ENCODE assay signal across 8 cellular contexts in the genomic region with DNA sequence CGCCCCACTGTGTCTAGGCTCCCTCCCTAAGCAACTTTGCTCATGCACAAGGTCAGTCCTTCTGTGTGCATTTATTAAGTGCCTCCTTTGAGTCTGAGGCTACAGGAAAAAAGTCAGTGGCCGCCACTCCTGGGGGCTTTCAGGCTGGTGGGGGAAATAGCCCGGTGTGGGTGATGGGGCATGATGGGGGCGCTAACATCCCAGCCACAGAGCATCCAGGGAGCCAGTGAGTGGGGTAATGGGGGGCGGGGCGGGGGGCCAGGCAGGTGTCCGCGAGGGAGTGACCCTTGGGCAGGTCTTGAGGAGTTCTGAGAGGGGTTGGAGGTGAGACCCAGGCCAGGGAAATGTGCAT. TPM values are rescaled to one million over a fixed set of nuclear protein-coding genes. Genes with fewer than 3 reads are reported as not detected.
A peak's percentile ranks its signal among the peaks of the same experiment; 100 is the strongest.
DNase-seq lines count a peak whose midpoint lies in the region; ATAC-seq and TF ChIP-seq lines count a peak whose summit lies in the region.

No MANE protein-coding gene starts in this region.

- no peak for TF ChIP-seq CTCF in mammary epithelial cell (conservative IDR thresholded peaks at IDR 0.05 in 1 of 2, IDR thresholded peaks at IDR 0.05 in 1 of 2; ENCODE audit: extremely low read depth in 1 of 2, insufficient read depth in 1 of 2, low read depth in 1 of 2, low read length in 2 of 2)
- no peak for TF ChIP-seq CTCF in natural killer cell (IDR thresholded peaks at IDR 0.05)

- no peaks in the 10 kb centered on the region for H3K79me2 ChIP-seq in mammary epithelial cell (ENCODE audit: insufficient read depth, low read length)

- peak overlapping the region in 5 of 10 experiments; percentile 5 to 46 (median 26); a peak in 6 of 20 replicates for H3K4me3 ChIP-seq in BLaER1 treated with 17β-estradiol and CSF1 and Interleukin-3, amounts not matched to agents 10 nM and 100 nM
- no peak overlapping the region for H3K4me3 ChIP-seq in mammary epithelial cell (replicated peaks in 1 of 3; ENCODE audit: insufficient read depth in 1 of 3, low read depth in 2 of 3, low read length in 3 of 3)

- dilution Hi-C loops in mammary epithelial cell (cut with HindIII; ENCODE audit: low sequenced_read_pairs), result no loop called here

- no peaks in the 10 kb centered on the region for H3K9me3 Mint-ChIP-seq in IgD-negative memory B cell
- no peaks in the 10 kb centered on the region for H3K9me3 Mint-ChIP-seq in natural killer cell

- intact Hi-C loops in mammary epithelial cell (cut with micrococcal nuclease), result loop anchor here (1.0 kb wide), 1 partner anchor 41 kb away; no protein-coding TSS in a partner anchor
- intact Hi-C loops in natural killer cell (cut with micrococcal nuclease), result no loop called here

- WGBS in mammary epithelial cell (ENCODE audit: low coverage, missing lambda C conversion rate), result 28% methylated on average over 5 of the region's 8 CpGs

- H4K20me1 ChIP-seq in BLaER1 treated with 17β-estradiol and CSF1 and Interleukin-3, amounts not matched to agents 10 nM and 100 nM, result no peaks in the 10 kb centered on the region; a peak in 1 of 22 replicates
- no peaks in the 10 kb centered on the region for H4K20me1 ChIP-seq in mammary epithelial cell (ENCODE audit: insufficient read depth, low read length)

- H3K27ac ChIP-seq in BLaER1 treated with 17β-estradiol and CSF1 and Interleukin-3, amounts not matched to agents 10 nM and 100 nM, result peak overlapping the region in 9 of 11 experiments; percentile 36 to 83 (median 68); a peak in 17 of 22 replicates
- H3K27ac ChIP-seq in mammary epithelial cell (ENCODE audit: insufficient read depth, low read depth, low read length), result no peak overlapping the region

- H3K4me1 Mint-ChIP-seq in IgD-negative memory B cell (peaks cover 14 to 23% (median 15%) of the 10 kb centered on the region in 3 donors), natural killer cell (peaks cover 17 to 25% of the 10 kb centered on the region in 2 donors)

- peak overlapping the region; percentile 81 to 97 (median 87) for H3K4me2 ChIP-seq in BLaER1 treated with 17β-estradiol and CSF1 and Interleukin-3, amounts not matched to agents 10 nM and 100 nM
- H3K4me2 ChIP-seq in mammary epithelial cell (ENCODE audit: insufficient read depth, low read depth, low read length), result peak overlapping the region; percentile 71

- no TSS peak for BruUV-seq in mammary epithelial cell (replicated peaks; lab: Mats Ljungman, UMichigan)

- H3K36me3 ChIP-seq in BLaER1 treated with 17β-estradiol and CSF1 and Interleukin-3, amounts not matched to agents 10 nM and 100 nM, result no peaks in the 10 kb centered on the region
- H3K36me3 ChIP-seq in mammary epithelial cell (ENCODE audit: insufficient read depth, low read length), result no peaks in the 10 kb centered on the region

- in situ Hi-C loops in mammary epithelial cell (cut with MboI; ENCODE audit: low sequenced_read_pairs in 2 of 2), result no loop called here

- ATAC-seq in natural killer cell (no peak), GM21360 (IDR thresholded peaks at IDR 0.05; ENCODE audit: unreplicated experiment) (no peak), HG03521 (IDR thresholded peaks at IDR 0.05; ENCODE audit: unreplicated experiment) (no peak), HG02798 (IDR thresholded peaks at IDR 0.05; ENCODE audit: poor library complexity, unreplicated experiment) (no peak)

- CTCF ChIA-PET in mammary epithelial cell (lab: Charles Lee; ENCODE audit: low non-redundant PET), result interaction anchor here (0.5 to 0.7 kb wide), 10 partner anchors 16 to 387 kb away, joined by 3 to 21 read pairs (median 4); a partner anchor contains a TSS

- H3K36me3 Mint-ChIP-seq in IgD-negative memory B cell (no peaks in the 10 kb centered on the region), natural killer cell (no peaks in the 10 kb centered on the region)

- DNase-seq in mammary epithelial cell (no peak), natural killer cell (no peak), NCI-H82 treated with DMSO at 0.1 percent for 48 hours (lab: John Stamatoyannopoulos, UW; ENCODE audit: unreplicated experiment) (no peak)

- no peaks in the 10 kb centered on the region for H3K9me3 ChIP-seq in BLaER1 treated with 17β-estradiol and CSF1 and Interleukin-3, amounts not matched to agents 10 nM and 100 nM (replicated peaks in 1 of 11)
- no peaks in the 10 kb centered on the region for H3K9me3 ChIP-seq in mammary epithelial cell (replicated peaks; ENCODE audit: insufficient read depth, low read length)

- H2AFZ ChIP-seq in mammary epithelial cell (ENCODE audit: low read depth, low read length), result peak overlapping the region; percentile 100

- H3K27ac Mint-ChIP-seq in IgD-negative memory B cell (peak overlapping the region; percentile 16 to 91 (median 74)), natural killer cell (peak overlapping the region; percentile 77 to 80)

- no peaks in the 10 kb centered on the region for H3K27me3 Mint-ChIP-seq in IgD-negative memory B cell
- no peaks in the 10 kb centered on the region for H3K27me3 Mint-ChIP-seq in natural killer cell (ENCODE audit: low read depth in 2 of 2)

- peaks cover 68 to 96% (median 95%) of the 10 kb centered on the region in 10 experiments for H3K4me1 ChIP-seq in BLaER1 treated with 17β-estradiol and CSF1 and Interleukin-3, amounts not matched to agents 10 nM and 100 nM
- peaks cover 8% of the 10 kb centered on the region for H3K4me1 ChIP-seq in mammary epithelial cell (ENCODE audit: insufficient read depth, low read length)

- peak overlapping the region in 9 of 11 experiments; percentile 35 to 79 (median 69); a peak in 17 of 22 replicates for H3K9ac ChIP-seq in BLaER1 treated with 17β-estradiol and CSF1 and Interleukin-3, amounts not matched to agents 10 nM and 100 nM
- no peak overlapping the region for H3K9ac ChIP-seq in mammary epithelial cell (ENCODE audit: insufficient read depth, low read length)

- H3K27me3 ChIP-seq in BLaER1 treated with 17β-estradiol and CSF1 and Interleukin-3, amounts not matched to agents 10 nM and 100 nM, result no peaks in the 10 kb centered on the region
- H3K27me3 ChIP-seq in mammary epithelial cell (ENCODE audit: insufficient read depth, low read length), result no peaks in the 10 kb centered on the region

- H3K4me3 Mint-ChIP-seq in IgD-negative memory B cell (peak overlapping the region; percentile 66 to 97 (median 86)), natural killer cell (peak overlapping the region; percentile 84)

RNA-seq across cellular contexts. Expression of a gene that starts 10.0 kb away (rescaled TPM):
- polyA plus RNA-seq in IgD-negative memory B cell (210 TPM), mammary epithelial cell (219 TPM)
- total RNA-seq in mammary epithelial cell (100 to 1,000 TPM in 1 of 2 donors, 10 to 100 TPM in 1; 71.2 to 172 TPM), natural killer cell (100 to 1,000 TPM; 218 to 246 (median 225) TPM)
- polyA minus RNA-seq in mammary epithelial cell, result 255 TPM

RNA-seq across cellular contexts. Expression of a gene that starts 28.6 kb away (rescaled TPM):
- polyA plus RNA-seq in IgD-negative memory B cell (3.9 TPM), mammary epithelial cell (7.0 TPM)
- total RNA-seq in mammary epithelial cell (10 to 100 TPM; 20.7 to 21.0 TPM), natural killer cell (100 to 1,000 TPM; 165 to 321 (median 259) TPM)
- 9.8 TPM for polyA minus RNA-seq in mammary epithelial cell

RNA-seq across cellular contexts. Expression of a gene that starts 36.1 kb away (rescaled TPM):
- polyA plus RNA-seq in IgD-negative memory B cell (11.4 TPM), mammary epithelial cell (11.4 TPM)
- total RNA-seq in mammary epithelial cell (10 to 100 TPM; 13.8 to 32.7 TPM), natural killer cell (10 to 100 TPM; 27.8 to 31.5 (median 28.5) TPM)
- 14.2 TPM for polyA minus RNA-seq in mammary epithelial cell

RNA-seq across cellular contexts. Expression of a gene that starts 43.9 kb away (rescaled TPM):
- 0.15 TPM for polyA plus RNA-seq in IgD-negative memory B cell
- total RNA-seq in mammary epithelial cell, result 10 to 100 TPM; 10.5 to 18.7 TPM
- polyA plus RNA-seq in mammary epithelial cell, result 3.7 TPM
- polyA minus RNA-seq in mammary epithelial cell, result 8.1 TPM
- total RNA-seq in natural killer cell, result 10 to 100 TPM in 2 of 3 donors, 1 to 10 TPM in 1; 8.2 to 12.7 (median 10.7) TPM

RNA-seq across cellular contexts. Expression of a gene that starts 47.3 kb away (rescaled TPM):
- polyA plus RNA-seq in IgD-negative memory B cell (not detected), mammary epithelial cell (not detected)
- total RNA-seq in mammary epithelial cell (not detected), natural killer cell (not detected)
- not detected for polyA minus RNA-seq in mammary epithelial cell

Comparison
In these comparisons a context has a peak if more than half of its experiments do, and no peak if none do; other contexts are left out.
1. RNA of a gene that starts 28.6 kb away (total RNA-seq): 165 to 321 TPM in natural killer cell; 20.7 to 21.0 TPM in mammary epithelial cell; every median in the first group is over 4 times any median in the second.